8 cellular contexts compared by ENCODE assay signal in the genomic region with DNA sequence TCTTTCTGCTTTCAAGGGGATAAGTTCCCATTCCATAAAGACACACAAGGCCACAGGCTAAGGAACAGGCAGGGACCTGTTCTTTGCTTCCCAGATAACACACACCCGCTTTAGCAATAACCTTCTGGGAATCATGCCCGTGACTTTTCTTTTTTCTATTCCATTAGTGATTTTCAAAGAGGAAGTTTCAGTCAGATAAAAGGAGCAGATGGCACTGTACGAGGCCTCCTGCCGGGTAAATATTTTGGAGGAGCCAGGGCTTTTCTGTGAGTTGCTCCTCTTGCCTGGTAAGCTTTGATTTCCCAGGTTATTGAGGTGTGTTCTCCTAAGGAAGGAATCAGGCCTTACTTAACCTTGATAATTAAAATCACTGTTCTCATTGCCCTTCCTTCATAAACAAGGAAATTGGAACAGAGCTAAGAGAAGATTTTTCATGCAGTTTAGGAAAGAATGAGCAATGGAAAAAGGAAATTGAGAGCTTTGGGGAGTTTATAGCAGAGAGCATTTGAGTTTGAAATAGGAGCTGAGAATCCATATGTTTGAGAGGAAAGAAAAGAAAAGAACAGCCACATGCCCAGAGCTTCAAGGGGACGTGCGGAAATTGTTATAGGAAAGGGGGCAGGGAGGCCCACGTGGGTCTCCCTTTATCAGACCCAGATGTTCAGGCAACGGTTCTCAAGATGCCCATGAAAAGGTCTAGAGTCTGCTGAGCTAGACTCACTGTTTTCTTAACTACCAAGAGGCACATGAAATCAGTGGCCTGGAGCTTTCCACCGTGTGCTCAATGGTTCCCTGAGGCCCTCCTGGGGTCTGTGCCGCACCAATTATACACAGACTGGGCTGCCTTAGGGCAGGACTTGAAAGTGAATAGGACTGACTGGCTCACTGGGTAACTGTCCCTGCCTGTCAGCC. TPM values are rescaled to one million over a fixed set of nuclear protein-coding genes. Genes with fewer than 3 reads are reported as not detected.
DNase-seq lines count a peak whose midpoint lies in the region; ATAC-seq and TF ChIP-seq lines count a peak whose summit lies in the region.

No MANE protein-coding gene starts in this region.

- intact Hi-C loops in vagina (cut with DNase I) (no loop called here), PC-3 (cut with micrococcal nuclease) (no loop called here)

- H3K27ac ChIP-seq in mesendoderm (ENCODE audit: low read depth, low read length) = no peak overlapping the region
- peak overlapping the region; percentile 80 for H3K27ac ChIP-seq in vagina
- H3K27ac ChIP-seq in PC-3 (ENCODE audit: low read length) = no peak overlapping the region

- no CpG with 5 or more reads among the region's 10 CpGs for WGBS in mesendoderm (ENCODE audit: extremely low coverage, insufficient coverage, low lambda C conversion rate)

- peak overlapping the region; percentile 2 for H3K4ac ChIP-seq in mesendoderm (ENCODE audit: low read depth, low read length)

- H2AK5ac ChIP-seq in mesendoderm (ENCODE audit: low read length) = peak overlapping the region; percentile 49

- no peak overlapping the region for H2AFZ ChIP-seq in PC-3 (ENCODE audit: low read length)

- no peaks in the 10 kb centered on the region for H3F3A ChIP-seq in PC-3 (ENCODE audit: low read length, unreplicated experiment)

- H3K56ac ChIP-seq in mesendoderm (ENCODE audit: low read length) = no peak overlapping the region

- no peak for ATAC-seq in effector memory CD8-positive, alpha-beta T cell (replicated peaks)
- ATAC-seq in PC-3 = no peak
- no peak for ATAC-seq in HG03175 (IDR thresholded peaks at IDR 0.05; ENCODE audit: unreplicated experiment)

- no peak overlapping the region for H2BK5ac ChIP-seq in mesendoderm (ENCODE audit: low read length)

- CTCF ChIA-PET in PC-3 (lab: Charles Lee) = interaction anchor here (0.6 kb wide), 1 partner anchor 1101 kb away, joined by 4 read pairs; no protein-coding TSS in a partner anchor

- H3K4me3 Mint-ChIP-seq in effector memory CD8-positive, alpha-beta T cell = no peak overlapping the region

- no TSS peak for BruUV-seq in PC-3 (replicated peaks; lab: Mats Ljungman, UMichigan)

- H3K79me1 ChIP-seq in mesendoderm (ENCODE audit: low read length) = peaks cover 2% of the 10 kb centered on the region

- no peaks in the 10 kb centered on the region for H3K27me3 Mint-ChIP-seq in effector memory CD8-positive, alpha-beta T cell

- H3K4me1 ChIP-seq in mesendoderm (ENCODE audit: control insufficient read depth, low read depth, low read length) (peaks cover 26% of the 10 kb centered on the region), vagina (peaks cover 96% of the 10 kb centered on the region), PC-3 (ENCODE audit: insufficient read depth, low read length) (peaks cover 5% of the 10 kb centered on the region)

- peaks cover 20 to 30% of the 10 kb centered on the region in 2 donors for H3K4me1 Mint-ChIP-seq in effector memory CD8-positive, alpha-beta T cell (ENCODE audit: low read depth in 2 of 2)

- peak overlapping the region; percentile 15 for H3K18ac ChIP-seq in mesendoderm (ENCODE audit: low read length)

- H3K4me2 ChIP-seq in mesendoderm (ENCODE audit: low read length) = no peak overlapping the region
- H3K4me2 ChIP-seq in PC-3 (ENCODE audit: low read length) = no peak overlapping the region

- H3K9me3 ChIP-seq in vagina = no peaks in the 10 kb centered on the region
- no peaks in the 10 kb centered on the region for H3K9me3 ChIP-seq in PC-3 (ENCODE audit: low read length)

- TF ChIP-seq CTCF in vagina (IDR thresholded peaks at IDR 0.05) = no peak
- no peak for TF ChIP-seq CTCF in PC-3 (conservative IDR thresholded peaks at IDR 0.05; ENCODE audit: low read depth, low read length)

- H2BK120ac ChIP-seq in mesendoderm (ENCODE audit: low read depth, low read length) = no peak overlapping the region

- H3K79me2 ChIP-seq in mesendoderm (ENCODE audit: control insufficient read depth, insufficient read depth, low read length) (no peaks in the 10 kb centered on the region), PC-3 (ENCODE audit: low read length) (0 out of 2 replicates have a peak, but pooled peaks cover 3% of the 10 kb centered on the region)

- H4K8ac ChIP-seq in mesendoderm (ENCODE audit: low read depth, low read length) = no peak overlapping the region

- H4K20me1 ChIP-seq in PC-3 (ENCODE audit: low read length) = no peaks in the 10 kb centered on the region

- DNase-seq in NCI-H2107 treated with DMSO at 0.1 percent for 48 hours (lab: John Stamatoyannopoulos, UW; ENCODE audit: unreplicated experiment) (peak; percentile 45), NCI-H2107 (lab: John Stamatoyannopoulos, UW) (no peak), mesendoderm (peak; percentile 57), vagina (ENCODE audit: extremely low spot score in 2 of 2) (no peak), PC-3 (no peak), putamen (ENCODE audit: low spot score) (no peak)
- DNase-seq in effector memory CD8-positive, alpha-beta T cell = no peak

- no peaks in the 10 kb centered on the region for H3K9me2 ChIP-seq in PC-3 (replicated peaks; ENCODE audit: low read length)

- TF ChIP-seq POLR2A in vagina (IDR thresholded peaks at IDR 0.05) = no peak

- no peak overlapping the region for H2BK15ac ChIP-seq in mesendoderm (replicated peaks; ENCODE audit: low read depth)

- H3K9me3 Mint-ChIP-seq in effector memory CD8-positive, alpha-beta T cell = no peaks in the 10 kb centered on the region

- POLR2A ChIA-PET in PC-3 (lab: Charles Lee; ENCODE audit: unreplicated experiment) = no interaction called here

- no peak overlapping the region for H3K23ac ChIP-seq in mesendoderm (ENCODE audit: low read length)

- H3K27me3 ChIP-seq in mesendoderm (ENCODE audit: insufficient read depth, low read length, poor library complexity) (no peaks in the 10 kb centered on the region), vagina (no peaks in the 10 kb centered on the region), PC-3 (ENCODE audit: low read length) (no peaks in the 10 kb centered on the region)

- H3K27ac Mint-ChIP-seq in effector memory CD8-positive, alpha-beta T cell = peak overlapping the region; percentile 2 to 88

- H3K36me3 ChIP-seq in mesendoderm (ENCODE audit: control insufficient read depth, insufficient read depth, low read length) (no peaks in the 10 kb centered on the region), vagina (no peaks in the 10 kb centered on the region), PC-3 (ENCODE audit: low read depth, low read length) (no peaks in the 10 kb centered on the region)

- no peak overlapping the region for H4K5ac ChIP-seq in mesendoderm (ENCODE audit: low read length)

- H3K36me3 Mint-ChIP-seq in effector memory CD8-positive, alpha-beta T cell (ENCODE audit: insufficient read depth) = peaks cover 4% of the 10 kb centered on the region

- H3K4me3 ChIP-seq in mesendoderm (ENCODE audit: low read length) = no peak overlapping the region
- no peak overlapping the region for H3K4me3 ChIP-seq in vagina
- H3K4me3 ChIP-seq in PC-3 (ENCODE audit: low read length) = no peak overlapping the region

- no peak overlapping the region for H3K9ac ChIP-seq in mesendoderm (ENCODE audit: low read length)
- no peak overlapping the region for H3K9ac ChIP-seq in PC-3 (ENCODE audit: low read length)

RNA-seq across cellular contexts. Expression of a gene that starts 31.0 kb away (rescaled TPM):
- polyA plus RNA-seq in mesendoderm (2013, experiment 1 of 2) = 15.7 TPM
- polyA plus RNA-seq in mesendoderm (2013, experiment 2 of 2) = 15.7 TPM
- total RNA-seq in vagina (77.6 TPM), PC-3 (2014; rRNA removed) (13.3 and 19.5 TPM in 2 replicates)

RNA-seq across cellular contexts. Expression of a gene that starts 33.1 kb away (rescaled TPM):
- 0.65 TPM for polyA plus RNA-seq in mesendoderm (2013, experiment 1 of 2)
- 0.84 TPM for polyA plus RNA-seq in mesendoderm (2013, experiment 2 of 2)
- total RNA-seq in vagina = not detected
- total RNA-seq in PC-3 (2014; rRNA removed) = 0.40 TPM in 1 of 2 replicates, not detected in the other

Comparison
In these comparisons a context has a peak if more than half of its experiments do, and no peak if none do; other contexts are left out.
1. DNase-seq: peak in NCI-H2107 treated with DMSO at 0.1 percent for 48 hours (single experiment) and mesendoderm (single experiment); none in NCI-H2107 (single experiment), effector memory CD8-positive, alpha-beta T cell (0 of 3), vagina (0 of 2), PC-3 (single experiment) and putamen (single experiment).